Comparison of ENCODE assay signal across 14 cellular contexts in genomic region chr12:96350982-96351381, GRCh38. TPM values are rescaled to one million over a fixed set of nuclear protein-coding genes. Genes with fewer than 3 reads are reported as not detected.
DNase-seq lines count a peak whose midpoint lies in the region; ATAC-seq and TF ChIP-seq lines count a peak whose summit lies in the region.
"Had no signal": no experiment of that assay in that cellular context is flagged by ENCODE, and none has a peak within 500 bp of the region (broad histone marks: within the 10 kb centered on the region; RNA-seq: fewer than 3 reads in every experiment).

No MANE protein-coding gene starts in this region.

- no peaks in the 10 kb centered on the region for H3K9me3 ChIP-seq in psoas muscle
- no peaks in the 10 kb centered on the region for H3K9me3 ChIP-seq in body of pancreas

- no peaks in the 10 kb centered on the region for H3K36me3 Mint-ChIP-seq in CD14-positive monocyte
- H3K36me3 Mint-ChIP-seq in effector memory CD8-positive, alpha-beta T cell (ENCODE audit: insufficient read depth), result peaks cover 47% of the 10 kb centered on the region
- H3K36me3 Mint-ChIP-seq: WTC11 had no signal

- H3K4me3 ChIP-seq in NB4 (ENCODE audit: low read depth, low read length) (no peak overlapping the region), psoas muscle (no peak overlapping the region), body of pancreas (no peak overlapping the region)
- H3K4me3 ChIP-seq: BLaER1 treated with 17β-estradiol and CSF1 and Interleukin-3, amounts not matched to agents 10 nM and 100 nM; PC-9 had no signal

- ATAC-seq in GM19452 (IDR thresholded peaks at IDR 0.05; ENCODE audit: unreplicated experiment) (peak; percentile 48), GM21619 (IDR thresholded peaks at IDR 0.05; ENCODE audit: unreplicated experiment) (no peak), psoas muscle (no peak), body of pancreas (no peak)
- ATAC-seq in effector memory CD8-positive, alpha-beta T cell (replicated peaks), result peak; percentile 67
- ATAC-seq: WTC11 had no signal

- H3K4me1 Mint-ChIP-seq in CD14-positive monocyte, result peaks cover 46% of the 10 kb centered on the region
- peaks cover 56 to 79% of the 10 kb centered on the region in 2 donors for H3K4me1 Mint-ChIP-seq in effector memory CD8-positive, alpha-beta T cell (ENCODE audit: low read depth in 2 of 2)

- DNase-seq in CD14-positive monocyte (ENCODE audit: low spot score) (no peak), NB4 (ENCODE audit: low read depth) (peak; percentile 78), psoas muscle (no peak), body of pancreas (no peak), NCI-H345 (lab: John Stamatoyannopoulos, UW) (no peak)
- DNase-seq in effector memory CD8-positive, alpha-beta T cell, result no peak
- DNase-seq: anterior cingulate cortex, NCI-H1092 treated with DMSO at 0.1 percent for 48 hours, PC-9, substantia nigra had no signal

- TF ChIP-seq POLR2A in NB4 (IDR thresholded peaks at IDR 0.05; ENCODE audit: extremely low read depth, insufficient read length) (no peak), body of pancreas (IDR thresholded peaks at IDR 0.05) (no peak)

- H3K27ac ChIP-seq in psoas muscle (no peak overlapping the region), body of pancreas (no peak overlapping the region)
- H3K27ac ChIP-seq: PC-9 had no signal

- H3K27me3 ChIP-seq in psoas muscle (ENCODE audit: insufficient read depth in 3 of 3, low read length in 2 of 3) (no peaks in the 10 kb centered on the region), body of pancreas (no peaks in the 10 kb centered on the region)
- H3K27me3 ChIP-seq: BLaER1 treated with 17β-estradiol and CSF1 and Interleukin-3, amounts not matched to agents 10 nM and 100 nM had no signal

- no peak for TF ChIP-seq CTCF in CD14-positive monocyte (IDR thresholded peaks at IDR 0.05)
- TF ChIP-seq CTCF in NB4 (IDR thresholded peaks at IDR 0.05; ENCODE audit: low read depth, low read length), result no peak
- TF ChIP-seq CTCF in psoas muscle (IDR thresholded peaks at IDR 0.05), result no peak
- no peak for TF ChIP-seq CTCF in body of pancreas (IDR thresholded peaks at IDR 0.05)

- H3K27me3 Mint-ChIP-seq in CD14-positive monocyte (ENCODE audit: low read depth in 3 of 3), result no peaks in the 10 kb centered on the region
- H3K27me3 Mint-ChIP-seq in effector memory CD8-positive, alpha-beta T cell, result no peaks in the 10 kb centered on the region

- H3K36me3 ChIP-seq in psoas muscle (ENCODE audit: insufficient read depth in 1 of 2, low read depth in 1 of 2) (no peaks in the 10 kb centered on the region), body of pancreas (replicated peaks in 1 of 2; ENCODE audit: insufficient read depth in 1 of 2, low read depth in 2 of 2) (no peaks in the 10 kb centered on the region)

- intact Hi-C loops in CD14-positive monocyte (cut with micrococcal nuclease), result loop anchor here in 1 of 2 donors (5.0 kb wide), 1 partner anchor 46 kb away; no protein-coding TSS in a partner anchor
- intact Hi-C loops in psoas muscle (cut with DNase I), result no loop called here
- intact Hi-C loops in body of pancreas (cut with DNase I), result no loop called here

- H3K4me1 ChIP-seq in psoas muscle (peaks cover 19% of the 10 kb centered on the region), body of pancreas (peaks cover 18% of the 10 kb centered on the region)

- 96 to 100% (median 97%) methylated on average over 1 of the region's 1 CpG for WGBS in psoas muscle, 3 donors
- WGBS in body of pancreas, 2 donors, result 95% methylated on average over 1 of the region's 1 CpG

- peak overlapping the region; percentile 63 to 93 (median 85) for H3K27ac Mint-ChIP-seq in CD14-positive monocyte
- H3K27ac Mint-ChIP-seq in effector memory CD8-positive, alpha-beta T cell, result peak overlapping the region; percentile 21 to 54
- H3K27ac Mint-ChIP-seq: WTC11 had no signal

- H3K9me3 Mint-ChIP-seq in CD14-positive monocyte, result peaks cover 0 to 2% (median under 1%) of the 10 kb centered on the region in 7 donors
- H3K9me3 Mint-ChIP-seq in effector memory CD8-positive, alpha-beta T cell, result no peaks in the 10 kb centered on the region
- H3K9me3 Mint-ChIP-seq: WTC11 had no signal

- H3K4me3 Mint-ChIP-seq in CD14-positive monocyte, result peak overlapping the region in 1 of 2 donors; percentile 7
- peak overlapping the region in 1 of 2 donors; percentile 13 for H3K4me3 Mint-ChIP-seq in effector memory CD8-positive, alpha-beta T cell
- H3K4me3 Mint-ChIP-seq: WTC11 had no signal

RNA-seq across cellular contexts. Expression of gene CDK17, which starts 49.3 kb away (rescaled TPM):
- polyA plus RNA-seq in CD14-positive monocyte (1 to 10 TPM; 3.6 to 6.4 TPM), psoas muscle (10 to 100 TPM in 1 of 3 donors, 1 to 10 TPM in 2; 7.2 to 10.2 (median 8.8) TPM)
- total RNA-seq in psoas muscle (10 to 100 TPM; 13.3 to 21.4 (median 16.1) TPM), body of pancreas (10 to 100 TPM; 17.5 to 29.8 TPM)

Comparison
In these comparisons a context has a peak if more than half of its experiments do, and no peak if none do; other contexts are left out.
1. ATAC-seq: peak in GM19452 (single experiment) and effector memory CD8-positive, alpha-beta T cell (single experiment); none in GM21619 (single experiment), psoas muscle (0 of 4) and body of pancreas (single experiment).